5 cellular contexts compared by ENCODE assay signal in genomic region chr19:15650123-15650522, GRCh38. TPM values are rescaled to one million over a fixed set of nuclear protein-coding genes. Genes with fewer than 3 reads are reported as not detected.
"Had no signal": no experiment of that assay in that cellular context is flagged by ENCODE, and none has a peak within 500 bp of the region (broad histone marks: within the 10 kb centered on the region; RNA-seq: fewer than 3 reads in every experiment).

No MANE protein-coding gene starts in this region.

RNA-seq across cellular contexts. Expression of gene CYP4F3, which starts 9.4 kb away (rescaled TPM):
- total RNA-seq: IMR-90 had no signal
- polyA plus RNA-seq: IgD-negative memory B cell, IMR-90 had no signal

RNA-seq across cellular contexts. Expression of gene CYP4F12, which starts 22.8 kb away (rescaled TPM):
- total RNA-seq: HT1080, IMR-90 had no signal
- polyA plus RNA-seq: IgD-negative memory B cell, IMR-90 had no signal

RNA-seq across cellular contexts. Expression of gene CYP4F8, which starts 35.1 kb away (rescaled TPM):
- total RNA-seq: HepG2, HT-29, HT1080, IMR-90 had no signal
- polyA plus RNA-seq: HepG2, IgD-negative memory B cell, IMR-90 had no signal
